In the genomic region with DNA sequence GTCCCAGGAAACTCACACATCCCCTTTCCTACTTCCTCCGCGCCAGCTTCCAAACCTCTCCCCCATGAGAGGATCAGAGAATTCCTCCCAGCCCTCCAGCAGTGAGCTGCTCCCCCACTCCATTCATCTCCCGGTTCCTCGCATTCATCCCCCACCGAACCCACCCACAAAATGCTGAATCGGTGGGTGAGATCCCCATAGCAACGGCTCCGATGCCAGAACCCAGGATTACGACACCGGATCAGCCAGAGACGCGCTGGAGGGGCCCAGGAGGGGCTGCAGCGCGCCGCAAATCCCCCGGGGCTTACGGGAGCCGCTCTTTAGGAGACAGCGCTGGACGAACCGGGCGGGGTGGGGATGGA, we compare ENCODE assay signal across 9 cellular contexts.
DNase-seq lines count a peak whose midpoint lies in the region; ATAC-seq and TF ChIP-seq lines count a peak whose summit lies in the region.
"Had no signal": no experiment of that assay in that cellular context is flagged by ENCODE, and none has a peak within 500 bp of the region (broad histone marks: within the 10 kb centered on the region; RNA-seq: fewer than 3 reads in every experiment).

No MANE protein-coding gene starts in this region.

- DNase-seq in NCI-H1436 (lab: John Stamatoyannopoulos, UW) (peak; percentile 64), NCI-H1436 treated with DMSO at 0.1 percent for 48 hours (lab: John Stamatoyannopoulos, UW) (no peak), WERI-Rb-1 (peak; percentile 93), GF-D8 (lab: John Stamatoyannopoulos, UW) (no peak), epidermal melanocyte (ENCODE audit: insufficient read length, low spot score) (no peak)

- no peaks in the 10 kb centered on the region for H3K4me1 ChIP-seq in iPS-15b (ENCODE audit: control insufficient read depth, insufficient read depth, low read length)

- no peak for ATAC-seq in HG02840 (IDR thresholded peaks at IDR 0.05; ENCODE audit: low FRiP score, unreplicated experiment)

- H3K36me3 ChIP-seq in WERI-Rb-1: no peaks in the 10 kb centered on the region
- H3K36me3 ChIP-seq in iPS-15b (ENCODE audit: control insufficient read depth, insufficient read depth, low read length): no peaks in the 10 kb centered on the region

- no peak overlapping the region for H3K9ac ChIP-seq in iPS-15b (ENCODE audit: low read depth, low read length)

- H3K27ac ChIP-seq in WERI-Rb-1 (peak overlapping the region; percentile 87), skin epidermis (no peak overlapping the region)

- no peaks in the 10 kb centered on the region for H3K27me3 ChIP-seq in WERI-Rb-1 (ENCODE audit: insufficient read depth, low read depth, severe bottlenecking)
- H3K27me3 ChIP-seq in iPS-15b (ENCODE audit: control insufficient read depth, insufficient read depth, low read length): peaks cover 53% of the 10 kb centered on the region

- H3K4me3 ChIP-seq in WERI-Rb-1 (ENCODE audit: low read depth, low read length) (peak overlapping the region; percentile 55), iPS-15b (ENCODE audit: low read depth, low read length) (peak overlapping the region; percentile 65), skin epidermis (peak overlapping the region in 4 of 7 experiments; percentile 9 to 33 (median 20))

- TF ChIP-seq CTCF in WERI-Rb-1 (IDR thresholded peaks at IDR 0.05; ENCODE audit: low read depth, low read length): no peak

- peaks cover 5% of the 10 kb centered on the region for H3K9me3 ChIP-seq in WERI-Rb-1 (ENCODE audit: severe bottlenecking)
- no peaks in the 10 kb centered on the region for H3K9me3 ChIP-seq in iPS-15b (ENCODE audit: control insufficient read depth, insufficient read depth, low read length)
- H3K9me3 ChIP-seq: A549 had no signal

Comparison
In these comparisons a context has a peak if more than half of its experiments do, and no peak if none do; other contexts are left out.
1. DNase-seq: peak in NCI-H1436 (single experiment) and WERI-Rb-1 (single experiment); none in NCI-H1436 treated with DMSO at 0.1 percent for 48 hours (single experiment), GF-D8 (single experiment) and epidermal melanocyte (single experiment).
2. Peak in every context shown above with its lines, with median percentiles within 50 percentile points of each other: H3K4me3 ChIP-seq.